19 cellular contexts compared by ENCODE assay signal in the genomic region with DNA sequence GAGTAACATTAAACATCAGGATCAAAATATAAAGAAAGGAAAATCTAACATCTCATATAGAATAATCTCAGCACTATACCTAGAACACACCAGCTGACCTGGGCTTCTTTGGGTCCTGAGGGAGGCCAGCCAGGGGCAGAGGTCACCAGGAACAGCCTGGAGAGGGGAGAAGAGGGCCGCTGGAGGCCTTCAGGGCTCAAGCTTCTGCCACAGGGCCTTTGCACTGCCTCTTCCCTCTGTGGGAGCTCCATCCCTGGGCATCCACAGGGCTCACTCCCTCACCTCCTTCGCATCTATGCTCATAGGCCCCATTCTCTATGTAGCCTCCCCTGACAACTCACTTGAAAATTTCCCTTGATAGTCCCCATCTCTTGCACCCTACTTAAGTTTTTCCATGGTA.
DNase-seq lines count a peak whose midpoint lies in the region; ATAC-seq and TF ChIP-seq lines count a peak whose summit lies in the region.
"Had no signal": no experiment of that assay in that cellular context is flagged by ENCODE, and none has a peak within 500 bp of the region (broad histone marks: within the 10 kb centered on the region; RNA-seq: fewer than 3 reads in every experiment).

No MANE protein-coding gene starts in this region.

- DNase-seq in left ventricle myocardium inferior = no peak
- no peak for DNase-seq in Right ventricle myocardium superior
- DNase-seq in immature natural killer cell = no peak
- DNase-seq in natural killer cell treated with Interleukin-12 subunit alpha and Interleukin-12 subunit beta and Interleukin-15 and Interleukin-18, amount 100 ng/mL, for 72 hours (ENCODE audit: low spot score) = no peak
- DNase-seq in middle frontal gyrus (ENCODE audit: extremely low spot score, low spot score) = no peak
- no peak for DNase-seq in activated gamma-delta T cell (lab: John Stamatoyannopoulos, UW)
- DNase-seq: Caco-2; CD4-positive, CD25-positive, alpha-beta regulatory T cell; CD8-positive, alpha-beta T cell; EL; GDM1; H9 had no signal

- H3K9me3 ChIP-seq in left ventricle myocardium inferior (replicated peaks) = no peaks in the 10 kb centered on the region
- H3K9me3 ChIP-seq: BLaER1, Caco-2 had no signal

- peak overlapping the region; percentile 75 for H3K27ac ChIP-seq in left ventricle myocardium inferior (replicated peaks)
- H3K27ac ChIP-seq: 22Rv1, BLaER1, C4-2B had no signal

- peaks cover 81% of the 10 kb centered on the region for H3K4me1 ChIP-seq in left ventricle myocardium inferior
- H3K4me1 ChIP-seq: BLaER1, Caco-2 had no signal

- no peak for TF ChIP-seq CTCF in left ventricle myocardium inferior (IDR thresholded peaks at IDR 0.05; ENCODE audit: borderline replicate concordance)

- peaks cover 0 to 4% (median 2%) of the 10 kb centered on the region in 3 donors for H3K27me3 Mint-ChIP-seq in immature natural killer cell (ENCODE audit: low read depth in 3 of 3)
- no peaks in the 10 kb centered on the region for H3K27me3 Mint-ChIP-seq in natural killer cell treated with Interleukin-12 subunit alpha and Interleukin-12 subunit beta and Interleukin-15 and Interleukin-18, amount 100 ng/mL, for 72 hours
- H3K27me3 Mint-ChIP-seq: CD4-positive, CD25-positive, alpha-beta regulatory T cell had no signal

- H3K4me3 ChIP-seq in left ventricle myocardium inferior = no peak overlapping the region
- H3K4me3 ChIP-seq: BLaER1, GM12878, GM23338 had no signal

- H3K27ac Mint-ChIP-seq in immature natural killer cell = peak overlapping the region; percentile 51 to 86 (median 72)
- H3K27ac Mint-ChIP-seq in natural killer cell treated with Interleukin-12 subunit alpha and Interleukin-12 subunit beta and Interleukin-15 and Interleukin-18, amount 100 ng/mL, for 72 hours = peak overlapping the region in 1 of 2 donors; percentile 90
- H3K27ac Mint-ChIP-seq: B cell; CD8-positive, alpha-beta T cell; GM23338; H9 had no signal

- no peaks in the 10 kb centered on the region for H3K9me3 Mint-ChIP-seq in immature natural killer cell
- H3K9me3 Mint-ChIP-seq in natural killer cell treated with Interleukin-12 subunit alpha and Interleukin-12 subunit beta and Interleukin-15 and Interleukin-18, amount 100 ng/mL, for 72 hours = no peaks in the 10 kb centered on the region
- H3K9me3 Mint-ChIP-seq: CD4-positive, CD25-positive, alpha-beta regulatory T cell; CD8-positive, alpha-beta T cell; GM23338; H9 had no signal

- intact Hi-C loops in left ventricle myocardium inferior (cut with micrococcal nuclease) = no loop called here
- intact Hi-C loops in Right ventricle myocardium superior (cut with DNase I) = no loop called here

- ATAC-seq in Right ventricle myocardium superior (ENCODE audit: poor library complexity) = no peak
- peak in 1 of 2 donors; percentile 67 for ATAC-seq in natural killer cell treated with Interleukin-12 subunit alpha and Interleukin-12 subunit beta and Interleukin-15 and Interleukin-18, amount 100 ng/mL, for 72 hours
- ATAC-seq in GM19397 (IDR thresholded peaks at IDR 0.05; ENCODE audit: unreplicated experiment) = no peak
- ATAC-seq: CD8-positive, alpha-beta T cell; GM12878 had no signal

- H3K4me1 Mint-ChIP-seq in immature natural killer cell = peaks cover 30 to 59% of the 10 kb centered on the region in 2 donors
- H3K4me1 Mint-ChIP-seq in natural killer cell treated with Interleukin-12 subunit alpha and Interleukin-12 subunit beta and Interleukin-15 and Interleukin-18, amount 100 ng/mL, for 72 hours (ENCODE audit: low read depth in 2 of 2) = peaks cover 39 to 68% of the 10 kb centered on the region in 2 donors

- H3K27me3 ChIP-seq in left ventricle myocardium inferior (ENCODE audit: low read depth) = no peaks in the 10 kb centered on the region
- H3K27me3 ChIP-seq: BLaER1 had no signal

- H3K4me3 Mint-ChIP-seq in immature natural killer cell = peak overlapping the region; percentile 7 to 59 (median 46)
- H3K4me3 Mint-ChIP-seq in natural killer cell treated with Interleukin-12 subunit alpha and Interleukin-12 subunit beta and Interleukin-15 and Interleukin-18, amount 100 ng/mL, for 72 hours = peak overlapping the region; percentile 1
- H3K4me3 Mint-ChIP-seq: B cell; CD4-positive, CD25-positive, alpha-beta regulatory T cell; CD8-positive, alpha-beta T cell; GM23338; H9 had no signal

- H3K36me3 Mint-ChIP-seq in immature natural killer cell = peaks cover 7 to 26% (median 16%) of the 10 kb centered on the region in 3 donors
- peaks cover 15% of the 10 kb centered on the region for H3K36me3 Mint-ChIP-seq in natural killer cell treated with Interleukin-12 subunit alpha and Interleukin-12 subunit beta and Interleukin-15 and Interleukin-18, amount 100 ng/mL, for 72 hours

- H3K36me3 ChIP-seq in left ventricle myocardium inferior = no peaks in the 10 kb centered on the region
- H3K36me3 ChIP-seq: BLaER1 had no signal
